Comparison of ENCODE assay signal across 9 cellular contexts in the genomic region with DNA sequence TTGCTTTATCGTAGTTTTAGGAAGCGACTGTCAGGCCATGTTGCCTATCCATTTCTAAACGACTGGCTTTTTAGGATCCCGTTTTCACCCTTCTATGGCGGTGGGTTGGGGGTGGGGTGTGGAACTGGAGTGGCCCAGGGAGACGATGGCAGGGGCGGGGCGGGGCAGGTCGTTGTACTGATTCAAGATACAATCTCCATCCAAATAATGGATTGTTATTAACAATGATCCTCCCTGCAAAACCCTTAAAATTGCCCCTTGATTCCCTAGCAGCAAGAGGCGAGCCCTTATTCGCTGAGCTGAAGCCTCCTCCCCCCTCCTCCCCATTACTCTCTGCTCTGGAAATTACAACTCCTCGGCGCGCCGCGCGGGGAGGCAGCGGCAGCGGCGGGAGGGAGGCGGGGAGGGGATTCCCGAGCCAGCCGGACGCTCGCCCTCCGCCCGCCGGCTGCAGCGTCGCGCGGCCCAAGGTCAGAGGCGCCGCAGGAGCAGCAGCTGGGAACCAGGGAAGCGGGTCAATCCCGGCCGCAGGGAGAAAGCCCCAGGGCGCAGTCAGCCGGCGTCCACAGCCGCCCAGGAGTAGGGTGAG. TPM values are rescaled to one million over a fixed set of nuclear protein-coding genes. Genes with fewer than 3 reads are reported as not detected.
DNase-seq lines count a peak whose midpoint lies in the region; ATAC-seq and TF ChIP-seq lines count a peak whose summit lies in the region.
"Had no signal": no experiment of that assay in that cellular context is flagged by ENCODE, and none has a peak within 500 bp of the region (broad histone marks: within the 10 kb centered on the region; RNA-seq: fewer than 3 reads in every experiment).

A gene (plus strand): TSS at position 348 of the 589 bp plus-strand sequence. CDS start 912 bp downstream, outside the sequence.

- H3K9me3 ChIP-seq in effector memory CD4-positive, alpha-beta T cell (ENCODE audit: control insufficient read depth, low read length) = no peaks in the 10 kb centered on the region

- peak within 1 kb of the TSS in 7 of 10 donors; percentile 18 to 52 (median 31) for H3K4me3 Mint-ChIP-seq in naive thymus-derived CD8-positive, alpha-beta T cell
- H3K4me3 Mint-ChIP-seq in T-cell = peak within 1 kb of the TSS in 1 of 3 donors; percentile 43

- H3K36me3 Mint-ChIP-seq in naive thymus-derived CD8-positive, alpha-beta T cell = peaks cover 0 to 4% (median 0%) of the 10 kb centered on the region in 3 donors
- no peaks in the 10 kb centered on the region for H3K36me3 Mint-ChIP-seq in T-cell

- POLR2A ChIA-PET in naive thymus-derived CD8-positive, alpha-beta T cell (lab: Charles Lee) = no interaction called here
- POLR2A ChIA-PET in T-cell (lab: Charles Lee) = no interaction called here

- no peaks in the 10 kb centered on the region for H3K9me3 Mint-ChIP-seq in naive thymus-derived CD8-positive, alpha-beta T cell
- H3K9me3 Mint-ChIP-seq in T-cell = no peaks in the 10 kb centered on the region

- DNase-seq in GM13976 (ENCODE audit: low spot score) (peak; percentile 57), NCI-H345 treated with DMSO at 0.1 percent for 48 hours (lab: John Stamatoyannopoulos, UW; ENCODE audit: unreplicated experiment) (peak; percentile 33), putamen (ENCODE audit: low spot score) (no peak), T-cell (no peak)
- no peak for DNase-seq in effector memory CD4-positive, alpha-beta T cell
- DNase-seq in naive thymus-derived CD8-positive, alpha-beta T cell = no peak
- no peak for DNase-seq in stimulated activated CD4-positive, alpha-beta T cell treated with anti-CD3 and anti-CD28 coated beads, Interleukin-12 subunit alpha, Interleukin-12 subunit beta, amount 100 ng/mL, for 4 hours

- no peak for TF ChIP-seq CTCF in GM13976 (IDR thresholded peaks at IDR 0.05; ENCODE audit: borderline replicate concordance, control extremely low read depth, extremely low read depth, insufficient read depth, missing control alignments)

- H3K36me3 ChIP-seq in effector memory CD4-positive, alpha-beta T cell (ENCODE audit: control insufficient read depth, insufficient read depth, low read length) = no peaks in the 10 kb centered on the region

- no peak within 1 kb of the TSS for H3K27ac Mint-ChIP-seq in naive thymus-derived CD8-positive, alpha-beta T cell
- H3K27ac Mint-ChIP-seq in T-cell = no peak within 1 kb of the TSS

- H3K27me3 ChIP-seq in effector memory CD4-positive, alpha-beta T cell (replicated peaks; ENCODE audit: control insufficient read depth, insufficient read depth, low read length, poor library complexity, severe bottlenecking) = peaks cover 30% of the 10 kb centered on the region

- H3K27me3 Mint-ChIP-seq in naive thymus-derived CD8-positive, alpha-beta T cell = peaks cover 40 to 72% (median 56%) of the 10 kb centered on the region in 5 donors
- peaks cover 50 to 68% of the 10 kb centered on the region in 2 donors for H3K27me3 Mint-ChIP-seq in T-cell

- CTCF ChIA-PET in T-cell (lab: Charles Lee) = no interaction called here

- H3K4me3 ChIP-seq in effector memory CD4-positive, alpha-beta T cell (ENCODE audit: insufficient read depth, low read depth, low read length, poor library complexity, severe bottlenecking) = peak within 1 kb of the TSS; percentile 12

- H3K4me1 Mint-ChIP-seq in naive thymus-derived CD8-positive, alpha-beta T cell = peaks cover 1 to 7% (median 5%) of the 10 kb centered on the region in 4 donors
- H3K4me1 Mint-ChIP-seq in T-cell = peaks cover 5 to 16% (median 9%) of the 10 kb centered on the region in 3 donors

- peaks cover 14% of the 10 kb centered on the region for H3K4me1 ChIP-seq in effector memory CD4-positive, alpha-beta T cell (ENCODE audit: control insufficient read depth, insufficient read depth, low read length, poor library complexity, severe bottlenecking)

- no peak within 1 kb of the TSS for H3K27ac ChIP-seq in effector memory CD4-positive, alpha-beta T cell (ENCODE audit: insufficient read depth, low read length, poor library complexity, severe bottlenecking)

- ATAC-seq in naive thymus-derived CD8-positive, alpha-beta T cell = peak in 1 of 2 donors; percentile 17
- ATAC-seq in T-cell (replicated peaks in 1 of 4) = no peak
- ATAC-seq in HG02623 (IDR thresholded peaks at IDR 0.05; ENCODE audit: unreplicated experiment) = no peak

- in situ Hi-C loops in GM13976 (cut with MboI; ENCODE audit: low sequenced_read_pairs, unreplicated experiment) = no loop called here

RNA-seq across cellular contexts. Expression of the gene that starts here (rescaled TPM):
- total RNA-seq in naive thymus-derived CD8-positive, alpha-beta T cell = not detected
- not detected for polyA plus RNA-seq in naive thymus-derived CD8-positive, alpha-beta T cell
- total RNA-seq in T-cell = not detected
- total RNA-seq: HT1080 had no signal

Comparison
In these comparisons a context has a peak if more than half of its experiments do, and no peak if none do; other contexts are left out.
1. DNase-seq: peak in GM13976 (single experiment) and NCI-H345 treated with DMSO at 0.1 percent for 48 hours (single experiment); none in effector memory CD4-positive, alpha-beta T cell (0 of 3), naive thymus-derived CD8-positive, alpha-beta T cell (0 of 10), putamen (single experiment), stimulated activated CD4-positive, alpha-beta T cell treated with anti-CD3 and anti-CD28 coated beads, Interleukin-12 subunit alpha, Interleukin-12 subunit beta, amount 100 ng/mL, for 4 hours (single experiment) and T-cell (0 of 34).